ENCODE assay signal across 13 cellular contexts in the genomic region with DNA sequence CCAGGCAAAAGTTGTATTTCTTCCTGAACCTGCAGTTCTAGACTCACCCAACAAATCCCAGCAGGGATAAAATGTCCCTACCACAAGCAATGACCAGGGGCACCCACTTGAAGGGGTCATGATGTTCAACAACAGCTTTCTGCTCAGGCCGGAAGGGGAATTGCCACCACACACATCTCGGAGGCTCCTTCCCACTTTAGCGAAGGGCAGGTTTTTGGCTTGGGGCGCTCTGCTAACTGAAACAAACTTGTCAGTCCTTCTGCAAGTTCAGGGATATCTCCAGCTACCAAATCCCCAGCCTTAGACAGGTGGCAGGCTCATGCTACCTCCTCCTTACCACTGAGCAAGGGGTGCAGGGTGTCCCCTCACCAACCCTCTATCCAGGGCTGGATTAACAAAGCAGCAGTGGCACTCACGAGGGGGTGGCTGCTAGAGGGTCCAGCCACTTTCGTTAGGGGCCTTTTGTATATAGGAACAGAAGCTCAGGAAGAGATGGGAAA. TPM values are rescaled to one million over a fixed set of nuclear protein-coding genes. Genes with fewer than 3 reads are reported as not detected.
DNase-seq lines count a peak whose midpoint lies in the region; ATAC-seq and TF ChIP-seq lines count a peak whose summit lies in the region.
"Had no signal": no experiment of that assay in that cellular context is flagged by ENCODE, and none has a peak within 500 bp of the region (broad histone marks: within the 10 kb centered on the region; RNA-seq: fewer than 3 reads in every experiment).

No MANE protein-coding gene starts in this region.

- peaks cover 18% of the 10 kb centered on the region for H3K4me1 Mint-ChIP-seq in nephron

- H3K4me3 Mint-ChIP-seq in nephron: peak overlapping the region; percentile 81 to 90 (median 88)

- H3K36me3 ChIP-seq in cardiac muscle cell (no peaks in the 10 kb centered on the region), upper lobe of right lung (no peaks in the 10 kb centered on the region)

- peaks cover 9% of the 10 kb centered on the region for H3K36me3 Mint-ChIP-seq in nephron (ENCODE audit: low read depth)

- no peaks in the 10 kb centered on the region for H3K9me3 ChIP-seq in cardiac muscle cell (ENCODE audit: low read depth)
- H3K9me3 ChIP-seq in upper lobe of right lung: no peaks in the 10 kb centered on the region

- DNase-seq in cardiac muscle cell (ENCODE audit: low read depth in 1 of 2, low spot score in 1 of 2) (no peak), left cardiac atrium (no peak), upper lobe of right lung (no peak), NK-92 (lab: John Stamatoyannopoulos, UW; ENCODE audit: unreplicated experiment) (no peak), SIG-M5 treated with dmso at 0.1 percent for 504 hours (lab: John Stamatoyannopoulos, UW; ENCODE audit: unreplicated experiment) (no peak)
- DNase-seq: cerebellar nuclear complex, EL, trophoblast cell had no signal

- TF ChIP-seq CTCF in cardiac muscle cell (IDR thresholded peaks at IDR 0.05; ENCODE audit: low read depth, low read length) (no peak), nephron (IDR thresholded peaks at IDR 0.05; ENCODE audit: unreplicated experiment in 3 of 3) (no peak), upper lobe of right lung (IDR thresholded peaks at IDR 0.05) (no peak)

- no peaks in the 10 kb centered on the region for H3K9me3 Mint-ChIP-seq in nephron

- no peak overlapping the region for H3K27ac ChIP-seq in cardiac muscle cell
- peak overlapping the region; percentile 90 for H3K27ac ChIP-seq in cingulate gyrus (ENCODE audit: low read depth, low read length)
- H3K27ac ChIP-seq in upper lobe of right lung: no peak overlapping the region
- H3K27ac ChIP-seq: parathyroid adenoma had no signal

- intact Hi-C loops in left cardiac atrium (cut with DNase I) (loop anchor here (5.0 to 10.0 kb wide), 4 partner anchors 41 to 122 kb away; no protein-coding TSS in a partner anchor), upper lobe of right lung (cut with DNase I) (no loop called here)

- peak overlapping the region; percentile 37 for H3K4me3 ChIP-seq in cardiac muscle cell
- H3K4me3 ChIP-seq in upper lobe of right lung: peak overlapping the region; percentile 29

- H3K4me1 ChIP-seq in cardiac muscle cell (ENCODE audit: low read depth) (peaks cover 15% of the 10 kb centered on the region), upper lobe of right lung (peaks cover 8% of the 10 kb centered on the region)
- H3K4me1 ChIP-seq: parathyroid adenoma had no signal

- peaks cover 47% of the 10 kb centered on the region for H3K27me3 Mint-ChIP-seq in nephron (ENCODE audit: low read depth)

- no peak for ATAC-seq in left cardiac atrium
- ATAC-seq in upper lobe of right lung: no peak
- ATAC-seq in GM19023 (IDR thresholded peaks at IDR 0.05; ENCODE audit: unreplicated experiment): no peak

- peak overlapping the region; percentile 36 to 74 (median 52) for H3K27ac Mint-ChIP-seq in nephron

- H3K27me3 ChIP-seq in cardiac muscle cell: peaks cover 18% of the 10 kb centered on the region
- peaks cover 32% of the 10 kb centered on the region for H3K27me3 ChIP-seq in upper lobe of right lung

RNA-seq across cellular contexts. Expression of a gene that starts 2.2 kb away (rescaled TPM):
- total RNA-seq in cardiac muscle cell (47.7 and 93.7 TPM in 2 replicates), left cardiac atrium (100 to 1,000 TPM; 104 to 134 TPM), upper lobe of right lung (4.0 TPM)
- polyA plus RNA-seq in cardiac muscle cell: 38.4 and 74.0 TPM in 2 replicates
- polyA plus RNA-seq: keratinocyte had no signal
